Comparison of ENCODE assay signal across 1 cellular context in genomic region chr4:94148052-94148451, GRCh38.
TF ChIP-seq lines count a peak whose summit lies in the region.

No MANE protein-coding gene starts in this region.

TF ChIP-seq in HepG2, 621 proteins besides CTCF, POLR2A, EP300 and RAD21 (continued from another document):
- TF ChIP-seq TEAD3 (CRISPR knock-in tag; optimal IDR thresholded peaks at IDR 0.05; ENCODE audit: borderline replicate concordance) = peak; percentile 27
- 0 out of 2 replicates have a peak, but pooled peaks have one; percentile 21 for TF ChIP-seq IKZF5 (CRISPR knock-in tag; IDR thresholded peaks at IDR 0.05)
- TF ChIP-seq FOXA3 (CRISPR knock-in tag; IDR thresholded peaks at IDR 0.05) = peak; percentile 74
- TF ChIP-seq SOX5 (CRISPR knock-in tag; IDR thresholded peaks at IDR 0.05; ENCODE audit: borderline replicate concordance) = peak; percentile 70; the same call in 1 of the 2 replicates
- TF ChIP-seq ZBTB39 (CRISPR knock-in tag; IDR thresholded peaks at IDR 0.05) = peak; percentile 50; the same call in 1 of the 2 replicates
- TF ChIP-seq FOXK1 (CRISPR knock-in tag; IDR thresholded peaks at IDR 0.05; ENCODE audit: borderline replicate concordance, low read depth) = peak; percentile 72; the same call in 1 of the 2 replicates
- peak; percentile 59 for TF ChIP-seq FOXP1 (IDR thresholded peaks at IDR 0.05)
- TF ChIP-seq FOXP1 (CRISPR knock-in tag; IDR thresholded peaks at IDR 0.05) = peak; percentile 71
- peak; percentile 16; the same call in 1 of the 2 replicates for TF ChIP-seq GATAD2A (CRISPR knock-in tag; IDR thresholded peaks at IDR 0.05)
